ENCODE assay signal across 14 cellular contexts in genomic region chr5:106127341-106127781, GRCh38.
DNase-seq lines count a peak whose midpoint lies in the region; ATAC-seq and TF ChIP-seq lines count a peak whose summit lies in the region.
"Had no signal": no experiment of that assay in that cellular context is flagged by ENCODE, and none has a peak within 500 bp of the region (broad histone marks: within the 10 kb centered on the region; RNA-seq: fewer than 3 reads in every experiment).

No MANE protein-coding gene starts in this region.

- no peaks in the 10 kb centered on the region for H3K36me3 Mint-ChIP-seq in CD8-positive, alpha-beta memory T cell
- H3K36me3 Mint-ChIP-seq: brain had no signal

- H3K36me3 ChIP-seq in kidney epithelial cell (ENCODE audit: control insufficient read depth, insufficient read depth, low read length), result no peaks in the 10 kb centered on the region
- no peaks in the 10 kb centered on the region for H3K36me3 ChIP-seq in CD8-positive, alpha-beta memory T cell (ENCODE audit: insufficient read depth, low read length)
- H3K36me3 ChIP-seq: BE2C had no signal

- H3K27ac ChIP-seq in CD8-positive, alpha-beta memory T cell (ENCODE audit: low read depth, low read length), result no peak overlapping the region

- no peak overlapping the region for H3K4me3 ChIP-seq in kidney epithelial cell (ENCODE audit: low read depth, low read length)
- H3K4me3 ChIP-seq in CD8-positive, alpha-beta memory T cell (ENCODE audit: low read length), result no peak overlapping the region

- no peaks in the 10 kb centered on the region for H3K4me1 Mint-ChIP-seq in CD8-positive, alpha-beta memory T cell
- H3K4me1 Mint-ChIP-seq: brain had no signal

- H3K27ac Mint-ChIP-seq in CD8-positive, alpha-beta memory T cell, result no peak overlapping the region
- H3K27ac Mint-ChIP-seq: brain had no signal

- no peaks in the 10 kb centered on the region for H3K27me3 ChIP-seq in kidney epithelial cell (ENCODE audit: control insufficient read depth, insufficient read depth, low read length)
- no peaks in the 10 kb centered on the region for H3K27me3 ChIP-seq in CD8-positive, alpha-beta memory T cell (ENCODE audit: insufficient read depth, low read length, poor library complexity, severe bottlenecking)
- H3K27me3 ChIP-seq: BE2C had no signal

- DNase-seq in kidney epithelial cell (ENCODE audit: low read depth) (peak; percentile 51), NCI-H1048 (lab: John Stamatoyannopoulos, UW) (no peak), retina (no peak)
- no peak for DNase-seq in CD8-positive, alpha-beta memory T cell
- DNase-seq: activated CD4-positive, alpha-beta T cell treated with anti-CD3 and anti-CD28 coated beads for 4 hours; BE2C; EL; NCI-H2029; stimulated activated naive CD4-positive, alpha-beta T cell had no signal

- H3K4me1 ChIP-seq in CD8-positive, alpha-beta memory T cell (ENCODE audit: insufficient read depth, low read length), result no peaks in the 10 kb centered on the region
- H3K4me1 ChIP-seq: BE2C had no signal

- CTCF ChIA-PET in CD8-positive, alpha-beta memory T cell (lab: Charles Lee), result no interaction called here

- TF ChIP-seq CTCF in kidney epithelial cell (IDR thresholded peaks at IDR 0.05; ENCODE audit: insufficient read depth, low read length, poor library complexity, severe bottlenecking), result no peak

- ATAC-seq in GM18858 (IDR thresholded peaks at IDR 0.05; ENCODE audit: unreplicated experiment) (peak; percentile 41), HG02798 (IDR thresholded peaks at IDR 0.05; ENCODE audit: poor library complexity, unreplicated experiment) (peak; percentile 70), SK-N-SH treated with all-trans-retinoic acid at 6 μM for 48 hours (0 out of 3 replicates have a peak, but pooled peaks have one; percentile 25), HG03039 (IDR thresholded peaks at IDR 0.05; ENCODE audit: unreplicated experiment) (no peak)

- no peaks in the 10 kb centered on the region for H3K9me3 ChIP-seq in CD8-positive, alpha-beta memory T cell (ENCODE audit: low read length)
- H3K9me3 ChIP-seq: BE2C had no signal

- H3K27me3 Mint-ChIP-seq in CD8-positive, alpha-beta memory T cell, result no peaks in the 10 kb centered on the region

- peaks cover 2 to 14% (median 2%) of the 10 kb centered on the region in 5 donors for H3K9me3 Mint-ChIP-seq in CD8-positive, alpha-beta memory T cell
- H3K9me3 Mint-ChIP-seq: brain had no signal

- H3K4me3 Mint-ChIP-seq in CD8-positive, alpha-beta memory T cell, result no peak overlapping the region
- H3K4me3 Mint-ChIP-seq: brain had no signal

- POLR2A ChIA-PET in CD8-positive, alpha-beta memory T cell (lab: Charles Lee), result no interaction called here

TF ChIP-seq in SK-N-SH treated with all-trans-retinoic acid at 6 μM for 48 hours, 23 proteins besides CTCF, POLR2A, EP300 and RAD21:
- TF ChIP-seq SNAI2 (CRISPR knock-in tag; IDR thresholded peaks at IDR 0.05), result no peak
- TF ChIP-seq PPARA (CRISPR knock-in tag; IDR thresholded peaks at IDR 0.05; ENCODE audit: borderline replicate concordance), result no peak
- TF ChIP-seq ESRRG (CRISPR knock-in tag; IDR thresholded peaks at IDR 0.05), result no peak
- TF ChIP-seq, protein P1, sequence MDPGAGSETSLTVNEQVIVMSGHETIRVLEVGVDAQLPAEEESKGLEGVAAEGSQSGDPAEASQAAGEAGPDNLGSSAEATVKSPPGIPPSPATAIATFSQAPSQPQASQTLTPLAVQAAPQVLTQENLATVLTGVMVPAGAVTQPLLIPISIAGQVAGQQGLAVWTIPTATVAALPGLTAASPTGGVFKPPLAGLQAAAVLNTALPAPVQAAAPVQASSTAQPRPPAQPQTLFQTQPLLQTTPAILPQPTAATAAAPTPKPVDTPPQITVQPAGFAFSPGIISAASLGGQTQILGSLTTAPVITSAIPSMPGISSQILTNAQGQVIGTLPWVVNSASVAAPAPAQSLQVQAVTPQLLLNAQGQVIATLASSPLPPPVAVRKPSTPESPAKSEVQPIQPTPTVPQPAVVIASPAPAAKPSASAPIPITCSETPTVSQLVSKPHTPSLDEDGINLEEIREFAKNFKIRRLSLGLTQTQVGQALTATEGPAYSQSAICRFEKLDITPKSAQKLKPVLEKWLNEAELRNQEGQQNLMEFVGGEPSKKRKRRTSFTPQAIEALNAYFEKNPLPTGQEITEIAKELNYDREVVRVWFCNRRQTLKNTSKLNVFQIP (CRISPR knock-in tag; IDR thresholded peaks at IDR 0.05; ENCODE audit: borderline replicate concordance, low read depth), result no peak
- TF ChIP-seq ZNF565 (CRISPR knock-in tag; conservative IDR thresholded peaks at IDR 0.05; ENCODE audit: low read depth), result no peak
- no peak for TF ChIP-seq TCF4 (CRISPR knock-in tag; IDR thresholded peaks at IDR 0.05; ENCODE audit: borderline replicate concordance)
- TF ChIP-seq CSDC2 (CRISPR knock-in tag; IDR thresholded peaks at IDR 0.05), result no peak
- TF ChIP-seq, protein P2, sequence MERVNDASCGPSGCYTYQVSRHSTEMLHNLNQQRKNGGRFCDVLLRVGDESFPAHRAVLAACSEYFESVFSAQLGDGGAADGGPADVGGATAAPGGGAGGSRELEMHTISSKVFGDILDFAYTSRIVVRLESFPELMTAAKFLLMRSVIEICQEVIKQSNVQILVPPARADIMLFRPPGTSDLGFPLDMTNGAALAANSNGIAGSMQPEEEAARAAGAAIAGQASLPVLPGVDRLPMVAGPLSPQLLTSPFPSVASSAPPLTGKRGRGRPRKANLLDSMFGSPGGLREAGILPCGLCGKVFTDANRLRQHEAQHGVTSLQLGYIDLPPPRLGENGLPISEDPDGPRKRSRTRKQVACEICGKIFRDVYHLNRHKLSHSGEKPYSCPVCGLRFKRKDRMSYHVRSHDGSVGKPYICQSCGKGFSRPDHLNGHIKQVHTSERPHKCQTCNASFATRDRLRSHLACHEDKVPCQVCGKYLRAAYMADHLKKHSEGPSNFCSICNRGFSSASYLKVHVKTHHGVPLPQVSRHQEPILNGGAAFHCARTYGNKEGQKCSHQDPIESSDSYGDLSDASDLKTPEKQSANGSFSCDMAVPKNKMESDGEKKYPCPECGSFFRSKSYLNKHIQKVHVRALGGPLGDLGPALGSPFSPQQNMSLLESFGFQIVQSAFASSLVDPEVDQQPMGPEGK (CRISPR knock-in tag; IDR thresholded peaks at IDR 0.05; ENCODE audit: borderline replicate concordance), result no peak
- no peak for TF ChIP-seq TOX (CRISPR knock-in tag; IDR thresholded peaks at IDR 0.05; ENCODE audit: borderline replicate concordance)
- no peak for TF ChIP-seq RARB (CRISPR knock-in tag; IDR thresholded peaks at IDR 0.05)
- no peak for TF ChIP-seq ARNTL (CRISPR knock-in tag; IDR thresholded peaks at IDR 0.05; ENCODE audit: borderline replicate concordance, low read depth)
- TF ChIP-seq ZFP30 (CRISPR knock-in tag; IDR thresholded peaks at IDR 0.05), result no peak
- no peak for TF ChIP-seq OSR1 (CRISPR knock-in tag; IDR thresholded peaks at IDR 0.05)
- TF ChIP-seq ZFP3 (CRISPR knock-in tag; IDR thresholded peaks at IDR 0.05), result no peak
- TF ChIP-seq ZNF8 (CRISPR knock-in tag; IDR thresholded peaks at IDR 0.05), result no peak
- no peak for TF ChIP-seq BACH2 (CRISPR knock-in tag; IDR thresholded peaks at IDR 0.05; ENCODE audit: borderline replicate concordance)
